In the genomic region with DNA sequence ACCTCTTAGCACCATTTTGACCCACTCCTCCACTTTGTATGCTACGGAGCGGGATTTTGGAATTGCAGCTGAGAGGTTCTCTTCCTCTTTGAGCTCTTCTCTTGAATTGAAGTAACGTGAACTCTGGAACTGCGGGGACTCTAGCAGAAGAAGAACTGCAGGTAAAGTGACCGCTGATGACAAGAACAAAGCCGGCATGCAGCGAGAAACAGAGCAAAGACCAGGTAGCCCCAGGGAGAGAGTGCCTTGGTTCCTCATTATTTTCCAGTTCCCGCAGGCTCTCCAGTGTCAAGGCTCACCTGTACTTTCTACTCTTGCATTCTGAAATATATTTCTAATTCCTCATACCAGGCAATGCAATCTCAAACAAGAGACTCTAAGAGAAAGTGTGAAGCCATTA, we compare ENCODE assay signal across 1 cellular context.
TF ChIP-seq lines count a peak whose summit lies in the region.

No MANE protein-coding gene starts in this region.

TF ChIP-seq in HepG2, 621 proteins besides CTCF, POLR2A, EP300 and RAD21:
- TF ChIP-seq ZNF281 (CRISPR knock-in tag; IDR thresholded peaks at IDR 0.05; ENCODE audit: borderline replicate concordance): no peak
- no peak for TF ChIP-seq ZNF143 (CRISPR knock-in tag; IDR thresholded peaks at IDR 0.05)
- no peak for TF ChIP-seq ZBTB3 (CRISPR knock-in tag; IDR thresholded peaks at IDR 0.05; ENCODE audit: borderline replicate concordance, low read depth)
